8 cellular contexts compared by ENCODE assay signal in genomic region chr1:223556414-223557124, GRCh38.
DNase-seq lines count a peak whose midpoint lies in the region; ATAC-seq lines count a peak whose summit lies in the region.

No MANE protein-coding gene starts in this region.

- peak; percentile 21 for DNase-seq in CMK (ENCODE audit: low read depth)
- peak; percentile 40 for DNase-seq in NCI-H1092 (lab: John Stamatoyannopoulos, UW)
- DNase-seq in adipocyte (ENCODE audit: low read depth): peak; percentile 4
- DNase-seq in lung microvascular endothelial cell (ENCODE audit: low read depth in 2 of 2): peak; percentile 53 to 55
- no peak for DNase-seq in putamen (ENCODE audit: low spot score)
- DNase-seq in stimulated activated naive CD4-positive, alpha-beta T cell (lab: John Stamatoyannopoulos, UW): no peak

- H3K36me3 ChIP-seq in adipocyte (ENCODE audit: control insufficient read depth, insufficient read depth, low read length, severe bottlenecking): no peaks in the 10 kb centered on the region

- H3K27me3 ChIP-seq in adipocyte (replicated peaks; ENCODE audit: control insufficient read depth, insufficient read depth, low read length): peaks cover 20% of the 10 kb centered on the region

- no peaks in the 10 kb centered on the region for H3K4me1 ChIP-seq in adipocyte (ENCODE audit: control insufficient read depth, insufficient read depth, low read length)

- no peak overlapping the region for H3K4me3 ChIP-seq in adipocyte (ENCODE audit: low read length)

- no peaks in the 10 kb centered on the region for H3K9me3 ChIP-seq in adipocyte (ENCODE audit: control insufficient read depth, low read length)

- no peak overlapping the region for H3K9ac ChIP-seq in adipocyte (ENCODE audit: low read length)

- ATAC-seq in GM18511 (IDR thresholded peaks at IDR 0.05; ENCODE audit: unreplicated experiment) (peak; percentile 87), HG02840 (IDR thresholded peaks at IDR 0.05; ENCODE audit: low FRiP score, unreplicated experiment) (peak; percentile 78)

Comparison
In these comparisons a context has a peak if more than half of its experiments do, and no peak if none do; other contexts are left out.
1. DNase-seq: peak in CMK (single experiment), NCI-H1092 (single experiment), adipocyte (single experiment) and lung microvascular endothelial cell (2 of 2); none in putamen (single experiment) and stimulated activated naive CD4-positive, alpha-beta T cell (0 of 6).